28 cellular contexts compared by ENCODE assay signal in genomic region chr11:24759742-24760141, GRCh38.
"Had no signal": no experiment of that assay in that cellular context is flagged by ENCODE, and none has a peak within 500 bp of the region (broad histone marks: within the 10 kb centered on the region; RNA-seq: fewer than 3 reads in every experiment).

No MANE protein-coding gene starts in this region.

- H3K27me3 Mint-ChIP-seq: naive thymus-derived CD8-positive, alpha-beta T cell; natural killer cell treated with Interleukin-12 subunit alpha and Interleukin-12 subunit beta and Interleukin-15 and Interleukin-18, amount 100 ng/mL, for 72 hours; progenitor cell of endocrine pancreas; stimulated activated memory B cell treated with anti-CD40 and anti-IgM and Interleukin-4, amounts not matched to agents 10 μg/mL and 1 μg/mL and 100 μg/mL, for 72 hours; stimulated activated naive CD8-positive, alpha-beta T cell treated with anti-CD3 and anti-CD28 coated beads, Interleukin-15, Interleukin-2, amounts not matched to agents 100 ng/mL and 50 ng/mL, for 24 hours had no signal

- DNase-seq: naive thymus-derived CD8-positive, alpha-beta T cell; nephron progenitor cell; nucleus accumbens; pancreas; psoas muscle; right cardiac atrium; right lobe of liver; sigmoid colon; small intestine; stimulated activated CD4-positive, alpha-beta T cell treated with anti-CD3 and anti-CD28 coated beads, Interleukin-15, amount 100 ng/mL, for 24 hours; stimulated activated CD4-positive, alpha-beta T cell treated with anti-CD3 and anti-CD28 coated beads, Interleukin-2, amount 100 ng/mL, for 24 hours; stimulated activated CD4-positive, alpha-beta T cell treated with anti-CD3 and anti-CD28 coated beads, Interleukin-2, amount 100 ng/mL, for 48 hours; stimulated activated CD4-positive, alpha-beta T cell treated with anti-CD3 and anti-CD28 coated beads, Interleukin-4, amount 100 ng/mL, for 24 hours; stimulated activated CD8-positive, alpha-beta memory T cell treated with anti-CD3 and anti-CD28 coated beads, Interleukin-4, amount 100 ng/mL, for 48 hours; stimulated activated naive CD4-positive, alpha-beta T cell treated with Interleukin-2 at 50 U/mL for 16 hours; stomach; thyroid gland; trophoblast cell; upper lobe of left lung had no signal

- H3K27me3 ChIP-seq: neutrophil, pancreas, right lobe of liver, sigmoid colon, stomach, thyroid gland, tibial nerve, upper lobe of left lung, vagina had no signal

- H3K4me3 Mint-ChIP-seq: naive thymus-derived CD8-positive, alpha-beta T cell; natural killer cell treated with Interleukin-12 subunit alpha and Interleukin-12 subunit beta and Interleukin-15 and Interleukin-18, amount 100 ng/mL, for 72 hours; nephron progenitor cell; neural crest cell; stimulated activated memory B cell treated with anti-CD40 and anti-IgM and Interleukin-4, amounts not matched to agents 10 μg/mL and 1 μg/mL and 100 μg/mL, for 72 hours; stimulated activated naive CD8-positive, alpha-beta T cell treated with anti-CD3 and anti-CD28 coated beads, Interleukin-15, Interleukin-2, amounts not matched to agents 100 ng/mL and 50 ng/mL, for 24 hours had no signal

- H3K36me3 Mint-ChIP-seq: naive thymus-derived CD8-positive, alpha-beta T cell; natural killer cell treated with Interleukin-12 subunit alpha and Interleukin-12 subunit beta and Interleukin-15 and Interleukin-18, amount 100 ng/mL, for 72 hours; stimulated activated memory B cell treated with anti-CD40 and anti-IgM and Interleukin-4, amounts not matched to agents 10 μg/mL and 1 μg/mL and 100 μg/mL, for 72 hours had no signal

- H3K4me3 ChIP-seq: pancreas, psoas muscle, right lobe of liver, sigmoid colon, stomach, thoracic aorta, thyroid gland, tibial nerve, upper lobe of left lung, vagina had no signal

- H3K27ac ChIP-seq: neutrophil, pancreas, psoas muscle, right lobe of liver, sigmoid colon, stomach, thoracic aorta, thyroid gland, tibial nerve, upper lobe of left lung, vagina had no signal

- H3K9me3 Mint-ChIP-seq: nephron progenitor cell; neural crest cell; stimulated activated memory B cell treated with anti-CD40 and anti-IgM and Interleukin-4, amounts not matched to agents 10 μg/mL and 1 μg/mL and 100 μg/mL, for 72 hours had no signal

- ATAC-seq: naive thymus-derived CD8-positive, alpha-beta T cell; natural killer cell treated with Interleukin-12 subunit alpha and Interleukin-12 subunit beta and Interleukin-15 and Interleukin-18, amount 100 ng/mL, for 72 hours; pancreas; psoas muscle; right cardiac atrium; right lobe of liver; stimulated activated memory B cell treated with anti-CD40 and anti-IgM and Interleukin-4, amounts not matched to agents 10 μg/mL and 1 μg/mL and 100 μg/mL, for 72 hours had no signal

- H3K4me1 ChIP-seq: pancreas, psoas muscle, right lobe of liver, sigmoid colon, stomach, tibial nerve, upper lobe of left lung, vagina had no signal

- H3K27ac Mint-ChIP-seq: naive thymus-derived CD8-positive, alpha-beta T cell; natural killer cell treated with Interleukin-12 subunit alpha and Interleukin-12 subunit beta and Interleukin-15 and Interleukin-18, amount 100 ng/mL, for 72 hours; nephron progenitor cell; progenitor cell of endocrine pancreas; stimulated activated memory B cell treated with anti-CD40 and anti-IgM and Interleukin-4, amounts not matched to agents 10 μg/mL and 1 μg/mL and 100 μg/mL, for 72 hours; stimulated activated naive CD8-positive, alpha-beta T cell treated with anti-CD3 and anti-CD28 coated beads, Interleukin-15, Interleukin-2, amounts not matched to agents 100 ng/mL and 50 ng/mL, for 24 hours had no signal

- H3K36me3 ChIP-seq: neutrophil, pancreas, right lobe of liver, sigmoid colon, stomach, thoracic aorta, thyroid gland, tibial nerve, upper lobe of left lung, vagina had no signal

- H3K4me1 Mint-ChIP-seq: naive thymus-derived CD8-positive, alpha-beta T cell; nephron progenitor cell; neural crest cell; stimulated activated memory B cell treated with anti-CD40 and anti-IgM and Interleukin-4, amounts not matched to agents 10 μg/mL and 1 μg/mL and 100 μg/mL, for 72 hours had no signal

- H3K9me3 ChIP-seq: neutrophil, pancreas, psoas muscle, right lobe of liver, sigmoid colon, stomach, thoracic aorta, thyroid gland, tibial nerve, upper lobe of left lung, vagina had no signal
